9 cellular contexts compared by ENCODE assay signal in the genomic region with DNA sequence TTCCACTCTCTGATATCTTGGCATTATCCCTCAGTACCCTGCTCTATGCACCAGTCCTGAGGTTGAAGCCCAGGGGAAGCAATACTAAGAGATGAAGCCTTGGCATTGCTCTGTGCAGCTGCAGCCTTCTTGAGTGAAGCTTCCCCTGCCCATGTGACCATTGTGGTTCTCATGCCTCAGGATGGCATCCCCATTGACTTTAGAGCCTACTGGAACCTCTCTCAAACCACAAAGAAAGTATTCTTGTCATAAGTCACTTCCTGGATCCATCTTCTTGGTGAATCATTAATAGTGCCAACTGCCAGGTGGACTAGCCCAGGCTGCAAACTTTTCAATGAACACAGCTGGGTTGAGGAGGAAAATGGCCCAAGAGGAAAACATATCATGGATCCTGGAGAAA.
DNase-seq lines count a peak whose midpoint lies in the region; ATAC-seq lines count a peak whose summit lies in the region.
"Had no signal": no experiment of that assay in that cellular context is flagged by ENCODE, and none has a peak within 500 bp of the region (broad histone marks: within the 10 kb centered on the region; RNA-seq: fewer than 3 reads in every experiment).

No MANE protein-coding gene starts in this region.

- ATAC-seq in GM19324 (IDR thresholded peaks at IDR 0.05; ENCODE audit: low FRiP score, unreplicated experiment) (peak; percentile 94), HG03097 (IDR thresholded peaks at IDR 0.05; ENCODE audit: low FRiP score, unreplicated experiment) (peak; percentile 99), HG03439 (IDR thresholded peaks at IDR 0.05; ENCODE audit: unreplicated experiment) (no peak), HG02884 (IDR thresholded peaks at IDR 0.05; ENCODE audit: unreplicated experiment) (no peak)

- DNase-seq in RKO (ENCODE audit: low spot score) (peak; percentile 19), renal cortical epithelial cell (ENCODE audit: low read depth) (peak; percentile 97), GDM1 (lab: John Stamatoyannopoulos, UW) (no peak)
- DNase-seq: activated CD4-positive, CD25-positive, alpha-beta regulatory T cell treated with anti-CD3 and anti-CD28 coated beads, Interleukin-2, amount 50 U/mL, for 72 hours; stimulated activated CD4-positive, alpha-beta T cell treated with anti-CD3 and anti-CD28 coated beads, Interleukin-12 subunit alpha, Interleukin-12 subunit beta, amount 100 ng/mL, for 4 hours had no signal

Comparison
In these comparisons a context has a peak if more than half of its experiments do, and no peak if none do; other contexts are left out.
1. ATAC-seq: peak in GM19324 (single experiment) and HG03097 (single experiment); none in HG03439 (single experiment) and HG02884 (single experiment).